ENCODE assay signal across 1 cellular context in genomic region chr6:30723843-30724741, GRCh38.
TF ChIP-seq lines count a peak whose summit lies in the region.

No MANE protein-coding gene starts in this region.

TF ChIP-seq in H1, 55 proteins besides CTCF, POLR2A, EP300 and RAD21:
- TF ChIP-seq POLR2AphosphoS5 (IDR thresholded peaks at IDR 0.05; ENCODE audit: low read depth, low read length) (0 out of 2 replicates have a peak, but pooled peaks have one; percentile 0), SP1 (IDR thresholded peaks at IDR 0.05; ENCODE audit: low read depth, low read length) (0 out of 2 replicates have a peak, but pooled peaks have one; percentile 29)
